17 cellular contexts compared by ENCODE assay signal in the genomic region with DNA sequence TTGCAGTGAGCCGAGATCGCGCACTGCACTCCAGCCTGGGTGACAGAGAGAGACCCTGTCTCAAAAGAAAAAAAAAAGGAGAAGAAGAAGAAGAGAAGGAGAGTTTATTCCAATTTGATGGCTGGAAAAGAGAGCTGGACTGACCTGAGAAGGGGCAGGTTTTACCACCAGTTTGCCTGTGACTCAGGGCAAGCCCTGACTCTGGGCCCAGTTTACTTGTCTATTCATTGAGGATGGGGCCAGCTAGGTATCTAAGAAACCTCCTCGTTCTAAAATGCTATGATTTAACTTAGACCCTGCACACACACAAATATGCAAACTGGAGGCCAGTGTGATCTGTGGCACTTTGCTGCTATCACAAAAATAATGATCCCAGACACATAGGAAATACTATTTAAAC.
"Had no signal": no experiment of that assay in that cellular context is flagged by ENCODE, and none has a peak within 500 bp of the region (broad histone marks: within the 10 kb centered on the region; RNA-seq: fewer than 3 reads in every experiment).

No MANE protein-coding gene starts in this region.

- H3K27ac Mint-ChIP-seq: activated CD4-positive, alpha-beta memory T cell treated with anti-CD3 and anti-CD28 coated beads for 36 hours had no signal

- DNase-seq: activated CD4-positive, alpha-beta memory T cell treated with anti-CD3 and anti-CD28 coated beads for 36 hours; activated CD4-positive, CD25-positive, alpha-beta regulatory T cell treated with anti-CD3 and anti-CD28 coated beads, Interleukin-2, amount 50 U/mL, for 72 hours; activated gamma-delta T cell; activated T-cell treated with anti-CD3 and anti-CD28 coated beads for 4 hours; adrenal gland; body of pancreas; effector memory CD4-positive, alpha-beta T cell; left lung; SHP77 treated with DMSO at 0.1 percent for 48 hours; substantia nigra; T-helper 17 cell; upper lobe of left lung had no signal

- H3K27ac ChIP-seq: adrenal gland, body of pancreas, epithelial cell of prostate, left lung, neutrophil, right atrium auricular region, skin epidermis, upper lobe of left lung had no signal

- H3K9me3 ChIP-seq: adrenal gland, body of pancreas, left lung, neutrophil, right atrium auricular region, upper lobe of left lung had no signal

- H3K9me3 Mint-ChIP-seq: central memory CD8-positive, alpha-beta T cell had no signal

- H3K27me3 ChIP-seq: adrenal gland, body of pancreas, left lung, neutrophil, right atrium auricular region, upper lobe of left lung had no signal

- H3K36me3 ChIP-seq: adrenal gland, right atrium auricular region, upper lobe of left lung had no signal

- H3K4me3 ChIP-seq: adrenal gland, body of pancreas, left lung, right atrium auricular region, skin epidermis, upper lobe of left lung had no signal

- H3K4me3 Mint-ChIP-seq: activated CD4-positive, alpha-beta memory T cell treated with anti-CD3 and anti-CD28 coated beads for 36 hours; central memory CD8-positive, alpha-beta T cell; T-helper 17 cell had no signal

- H3K4me1 ChIP-seq: left lung, upper lobe of left lung had no signal

- ATAC-seq: body of pancreas, left lung, T-helper 17 cell had no signal

- H3K27me3 Mint-ChIP-seq: activated CD4-positive, alpha-beta memory T cell treated with anti-CD3 and anti-CD28 coated beads for 36 hours; central memory CD8-positive, alpha-beta T cell; T-helper 17 cell had no signal
